ENCODE assay signal across 10 cellular contexts in genomic region chr12:75177997-75178396, GRCh38. TPM values are rescaled to one million over a fixed set of nuclear protein-coding genes. Genes with fewer than 3 reads are reported as not detected.
DNase-seq lines count a peak whose midpoint lies in the region; ATAC-seq and TF ChIP-seq lines count a peak whose summit lies in the region.
"Had no signal": no experiment of that assay in that cellular context is flagged by ENCODE, and none has a peak within 500 bp of the region (broad histone marks: within the 10 kb centered on the region; RNA-seq: fewer than 3 reads in every experiment).

No MANE protein-coding gene starts in this region.

- peak; percentile 89 for ATAC-seq in GM21717 (IDR thresholded peaks at IDR 0.05; ENCODE audit: unreplicated experiment)
- no peak for ATAC-seq in body of pancreas

- CTCF ChIA-PET in Caco-2 (lab: Charles Lee) = no interaction called here

- H3K36me3 Mint-ChIP-seq in endodermal cell (ENCODE audit: low read depth) (no peaks in the 10 kb centered on the region), Caco-2 (ENCODE audit: insufficient read depth, unreplicated experiment) (no peaks in the 10 kb centered on the region)

- H3K9me3 Mint-ChIP-seq in endodermal cell = no peaks in the 10 kb centered on the region
- no peaks in the 10 kb centered on the region for H3K9me3 Mint-ChIP-seq in Caco-2 (ENCODE audit: unreplicated experiment)

- TF ChIP-seq POLR2A in body of pancreas (IDR thresholded peaks at IDR 0.05) = no peak

- H3K27ac ChIP-seq in fibroblast of lung (ENCODE audit: insufficient read depth, low read length) (peak overlapping the region; percentile 4), body of pancreas (no peak overlapping the region), endodermal cell (ENCODE audit: low read depth, low read length) (no peak overlapping the region)
- H3K27ac ChIP-seq: VCaP had no signal

- H3K27ac Mint-ChIP-seq in endodermal cell = no peak overlapping the region
- H3K27ac Mint-ChIP-seq in Caco-2 (ENCODE audit: unreplicated experiment) = no peak overlapping the region

- H3K36me3 ChIP-seq in fibroblast of lung (ENCODE audit: control insufficient read depth, insufficient read depth, low read length) = no peaks in the 10 kb centered on the region
- no peaks in the 10 kb centered on the region for H3K36me3 ChIP-seq in body of pancreas (replicated peaks in 1 of 2; ENCODE audit: insufficient read depth in 1 of 2, low read depth in 2 of 2)
- no peaks in the 10 kb centered on the region for H3K36me3 ChIP-seq in endodermal cell (ENCODE audit: control insufficient read depth, insufficient read depth, low read length)
- H3K36me3 ChIP-seq in Caco-2 (ENCODE audit: control insufficient read depth, insufficient read depth, low read length) = no peaks in the 10 kb centered on the region

- H2AFZ ChIP-seq in fibroblast of lung (ENCODE audit: low read length) = no peak overlapping the region

- no peak for TF ChIP-seq CTCF in fibroblast of lung (conservative IDR thresholded peaks at IDR 0.05 in 1 of 2, IDR thresholded peaks at IDR 0.05 in 1 of 2; ENCODE audit: low read depth in 1 of 2, low read length in 2 of 2)
- no peak for TF ChIP-seq CTCF in body of pancreas (IDR thresholded peaks at IDR 0.05)
- TF ChIP-seq CTCF in endodermal cell (conservative IDR thresholded peaks at IDR 0.05) = no peak
- TF ChIP-seq CTCF in Caco-2 (IDR thresholded peaks at IDR 0.05; ENCODE audit: insufficient read depth in 1 of 2, low read depth in 1 of 2, low read length in 1 of 2, severe bottlenecking in 1 of 2, unreplicated experiment in 1 of 2) = no peak

- H3K27me3 ChIP-seq in fibroblast of lung (ENCODE audit: control insufficient read depth, insufficient read depth, low read length) (no peaks in the 10 kb centered on the region), body of pancreas (no peaks in the 10 kb centered on the region), endodermal cell (ENCODE audit: control insufficient read depth, insufficient read depth, low read length, poor library complexity, severe bottlenecking) (no peaks in the 10 kb centered on the region), Caco-2 (replicated peaks; ENCODE audit: control insufficient read depth, insufficient read depth, low read length) (no peaks in the 10 kb centered on the region)

- DNase-seq in COLO829 (ENCODE audit: low spot score) (peak; percentile 72), NCI-H1105 (lab: John Stamatoyannopoulos, UW) (peak; percentile 3), fibroblast of lung (ENCODE audit: low read depth in 2 of 2) (peak; percentile 94 to 96), body of pancreas (no peak), endodermal cell (no peak), SKM-1 (lab: John Stamatoyannopoulos, UW; ENCODE audit: unreplicated experiment) (no peak), Caco-2 (no peak)
- DNase-seq: left cardiac atrium had no signal

- no peaks in the 10 kb centered on the region for H4K20me1 ChIP-seq in fibroblast of lung (ENCODE audit: control insufficient read depth, extremely low read depth, insufficient read depth, low read length)

- no peak overlapping the region for H3K4me3 ChIP-seq in fibroblast of lung (replicated peaks in 1 of 4; ENCODE audit: control extremely low read depth in 1 of 4, insufficient read depth in 1 of 4, low read depth in 3 of 4, low read length in 4 of 4)
- H3K4me3 ChIP-seq in body of pancreas = no peak overlapping the region
- no peak overlapping the region for H3K4me3 ChIP-seq in endodermal cell (ENCODE audit: low read length)
- H3K4me3 ChIP-seq in Caco-2 (ENCODE audit: low read depth, low read length) = no peak overlapping the region

- POLR2A ChIA-PET in Caco-2 (lab: Charles Lee) = no interaction called here

- H3K27me3 Mint-ChIP-seq in endodermal cell (ENCODE audit: insufficient read depth) (no peaks in the 10 kb centered on the region), Caco-2 (ENCODE audit: insufficient read depth, unreplicated experiment) (no peaks in the 10 kb centered on the region)

- H3K4me1 ChIP-seq in fibroblast of lung (ENCODE audit: control insufficient read depth, extremely low read depth, insufficient read depth, low read length) (no peaks in the 10 kb centered on the region), body of pancreas (no peaks in the 10 kb centered on the region), endodermal cell (ENCODE audit: control insufficient read depth, insufficient read depth, low read length) (no peaks in the 10 kb centered on the region), Caco-2 (no peaks in the 10 kb centered on the region)

- no peak overlapping the region for H3K9ac ChIP-seq in fibroblast of lung (ENCODE audit: insufficient read depth, low read length)
- no peak overlapping the region for H3K9ac ChIP-seq in endodermal cell (ENCODE audit: extremely low read depth, low read length, poor library complexity, severe bottlenecking)

- no TSS peak for BruUV-seq in Caco-2 (replicated peaks; lab: Mats Ljungman, UMichigan)

- H3K4me3 Mint-ChIP-seq in endodermal cell (no peak overlapping the region), Caco-2 (ENCODE audit: unreplicated experiment) (no peak overlapping the region)

- intact Hi-C loops in body of pancreas (cut with DNase I) = no loop called here
- intact Hi-C loops in Caco-2 (cut with micrococcal nuclease; ENCODE audit: unreplicated experiment) = no loop called here

- H3K79me2 ChIP-seq in fibroblast of lung (ENCODE audit: control insufficient read depth, insufficient read depth, low read length) = no peaks in the 10 kb centered on the region

- no peak overlapping the region for H3K4me2 ChIP-seq in fibroblast of lung (ENCODE audit: extremely low read depth, insufficient read depth, low read length)

- no peaks in the 10 kb centered on the region for H3K4me1 Mint-ChIP-seq in endodermal cell
- H3K4me1 Mint-ChIP-seq in Caco-2 (ENCODE audit: low read depth, unreplicated experiment) = no peaks in the 10 kb centered on the region

- H3K9me3 ChIP-seq in fibroblast of lung (ENCODE audit: control insufficient read depth, insufficient read depth, low read depth, low read length) = no peaks in the 10 kb centered on the region
- H3K9me3 ChIP-seq in body of pancreas = no peaks in the 10 kb centered on the region
- H3K9me3 ChIP-seq in endodermal cell (ENCODE audit: control insufficient read depth, low read length) = no peaks in the 10 kb centered on the region
- H3K9me3 ChIP-seq in Caco-2 = no peaks in the 10 kb centered on the region

RNA-seq across cellular contexts. Expression of gene KCNC2, which starts 31.6 kb away (rescaled TPM):
- total RNA-seq in fibroblast of lung (not detected in 2 replicates), body of pancreas (under 1 TPM in 1 of 2 donors, not detected in 1; 0.26 TPM), endodermal cell (not detected), Caco-2 (2022) (not detected in 2 replicates)
- polyA plus RNA-seq in fibroblast of lung = not detected in 2 replicates
- not detected in 2 replicates for polyA plus RNA-seq in fibroblast of lung (2012)
- not detected in 2 replicates for polyA minus RNA-seq in fibroblast of lung (ENCODE audit: low replicate concordance)
- not detected for polyA plus RNA-seq in endodermal cell (2013, experiment 1 of 2)
- not detected for polyA plus RNA-seq in endodermal cell (2013, experiment 2 of 2)
- total RNA-seq: left cardiac atrium had no signal

Comparison
In these comparisons a context has a peak if more than half of its experiments do, and no peak if none do; other contexts are left out.
1. DNase-seq: peak in COLO829 (single experiment), NCI-H1105 (single experiment) and fibroblast of lung (2 of 2); none in body of pancreas (0 of 4), endodermal cell (single experiment), SKM-1 (single experiment) and Caco-2 (0 of 2).